ENCODE assay signal across 8 cellular contexts in the genomic region with DNA sequence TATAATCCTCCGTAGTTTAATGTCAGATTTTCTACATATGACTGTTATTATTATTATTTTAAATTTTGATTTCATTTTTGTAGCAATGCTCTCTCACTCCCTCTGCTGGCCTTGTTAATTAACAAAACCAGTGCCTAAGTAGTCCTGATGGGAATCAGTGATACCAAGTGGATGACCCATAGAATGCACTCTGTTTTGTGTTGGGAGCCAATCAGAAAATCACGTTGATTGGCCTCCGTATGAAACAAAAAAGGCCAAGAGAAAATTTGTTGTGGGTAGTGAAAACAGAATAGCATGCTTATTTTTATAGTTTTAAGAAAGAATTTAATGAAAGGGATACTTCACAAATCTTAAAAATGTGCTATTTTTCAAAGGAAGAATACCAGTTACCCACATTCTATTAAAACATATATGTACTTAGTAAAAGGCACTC. TPM values are rescaled to one million over a fixed set of nuclear protein-coding genes. Genes with fewer than 3 reads are reported as not detected.
DNase-seq lines count a peak whose midpoint lies in the region; FAIRE-seq and TF ChIP-seq lines count a peak whose summit lies in the region.
"Had no signal": no experiment of that assay in that cellular context is flagged by ENCODE, and none has a peak within 500 bp of the region (broad histone marks: within the 10 kb centered on the region; RNA-seq: fewer than 3 reads in every experiment).

No MANE protein-coding gene starts in this region.

- H3K27ac Mint-ChIP-seq in astrocyte (ENCODE audit: unreplicated experiment) = no peak overlapping the region

- no peak overlapping the region for H3K27ac ChIP-seq in astrocyte (ENCODE audit: low read depth, low read length)

- no peak overlapping the region for H3K4me2 ChIP-seq in astrocyte (ENCODE audit: low read length)

- peak; percentile 50 for DNase-seq in KBM-7
- no peak for DNase-seq in astrocyte (ENCODE audit: low read depth)
- no peak for DNase-seq in GM20000 (ENCODE audit: low spot score)
- DNase-seq in HuH-7.5 (ENCODE audit: low spot score) = no peak
- DNase-seq in NCI-H2029 treated with DMSO at 0.1 percent for 48 hours (lab: John Stamatoyannopoulos, UW) = no peak

- no peak overlapping the region for H3K4me3 Mint-ChIP-seq in astrocyte (ENCODE audit: unreplicated experiment)

- H3K9me3 ChIP-seq in astrocyte (ENCODE audit: insufficient read depth, low read depth, low read length) = no peaks in the 10 kb centered on the region

- peaks cover 11% of the 10 kb centered on the region for H3K4me1 Mint-ChIP-seq in astrocyte (ENCODE audit: low read depth, unreplicated experiment)

- no peaks in the 10 kb centered on the region for H3K27me3 Mint-ChIP-seq in astrocyte (ENCODE audit: low read depth, unreplicated experiment)

- peaks cover 4% of the 10 kb centered on the region for H3K4me1 ChIP-seq in astrocyte (ENCODE audit: insufficient read depth, low read length)

- in situ Hi-C loops in KBM-7 (cut with MboI; ENCODE audit: low pct_unique_long_range_greater_than_20kb, low sequenced_read_pairs) = no loop called here

- peaks cover 6% of the 10 kb centered on the region for H3K27me3 ChIP-seq in astrocyte (ENCODE audit: insufficient read depth, low read length)

- FAIRE-seq in astrocyte (lab: Jason Lieb, UNC) = no peak
- peak; percentile 94 for FAIRE-seq in islet of Langerhans (lab: Jason Lieb, UNC)

- H3K79me2 ChIP-seq in astrocyte (ENCODE audit: insufficient read depth, low read length) = no peaks in the 10 kb centered on the region

- H3K36me3 ChIP-seq in astrocyte (ENCODE audit: insufficient read depth, low read length) = no peaks in the 10 kb centered on the region

- no peak overlapping the region for H2AFZ ChIP-seq in astrocyte (ENCODE audit: low read depth, low read length)

- H4K20me1 ChIP-seq in astrocyte (ENCODE audit: insufficient read depth, low read length) = no peaks in the 10 kb centered on the region

- no peaks in the 10 kb centered on the region for H3K9me3 Mint-ChIP-seq in astrocyte (ENCODE audit: unreplicated experiment)

- TF ChIP-seq CTCF in GM12872 (IDR thresholded peaks at IDR 0.05; ENCODE audit: insufficient read depth, low read depth, low read length) (peak; percentile 59), astrocyte (IDR thresholded peaks at IDR 0.05; ENCODE audit: insufficient read depth, low read depth, low read length) (peak; percentile 65), GM20000 (IDR thresholded peaks at IDR 0.05; ENCODE audit: extremely low read depth, missing control alignments) (no peak)

- H3K4me3 ChIP-seq in astrocyte (ENCODE audit: insufficient read depth, low read depth, low read length) = no peak overlapping the region

- no peaks in the 10 kb centered on the region for H3K36me3 Mint-ChIP-seq in astrocyte (ENCODE audit: low read depth, unreplicated experiment)

- H3K9ac ChIP-seq in astrocyte (ENCODE audit: low read length) = no peak overlapping the region

RNA-seq across cellular contexts. Expression of gene MEIS2, which starts 34.4 kb away (rescaled TPM):
- 30.9 and 35.6 TPM in 2 replicates for total RNA-seq in astrocyte
- total RNA-seq: activated CD8-positive, alpha-beta memory T cell treated with anti-CD3 and anti-CD28 coated beads for 36 hours had no signal
